25 cellular contexts compared by ENCODE assay signal in genomic region chr5:128662998-128663397, GRCh38.
"Had no signal": no experiment of that assay in that cellular context is flagged by ENCODE, and none has a peak within 500 bp of the region (broad histone marks: within the 10 kb centered on the region; RNA-seq: fewer than 3 reads in every experiment).

No MANE protein-coding gene starts in this region.

- H3K9me3 ChIP-seq: colonic mucosa, esophagus squamous epithelium, gastrocnemius medialis, heart right ventricle, left lung, lower lobe of right lung, mucosa of descending colon had no signal

- H3K27me3 ChIP-seq: colonic mucosa, esophagus squamous epithelium, gastrocnemius medialis, heart right ventricle, left lung had no signal

- H3K4me1 ChIP-seq: colonic mucosa, esophagus squamous epithelium, gastrocnemius medialis, heart right ventricle, left lung, lower lobe of right lung had no signal

- ATAC-seq: effector memory CD8-positive, alpha-beta T cell; esophagus mucosa; gastrocnemius medialis; heart right ventricle; left cardiac atrium; left lung; left ventricle myocardium superior; lower lobe of right lung; mucosa of descending colon had no signal

- FAIRE-seq: endometrium, keratinocyte had no signal

- DNase-seq: colonic mucosa; cortex of kidney; effector CD8-positive, alpha-beta T cell; effector memory CD8-positive, alpha-beta T cell; endodermal cell; erythroblast; esophagus squamous epithelium; foreskin fibroblast; foreskin melanocyte; gastrocnemius medialis; glutamatergic neuron; head of caudate nucleus; heart right ventricle; hippocampal formation; left cardiac atrium; left lung; left ventricle myocardium superior; lower lobe of right lung; mesenchymal stem cell; mucosa of descending colon; naive B cell had no signal

- H3K36me3 ChIP-seq: colonic mucosa, esophagus squamous epithelium, gastrocnemius medialis, heart right ventricle, left lung, lower lobe of right lung had no signal

- H3K27ac ChIP-seq: colonic mucosa, epithelial cell of prostate, esophagus squamous epithelium, gastrocnemius medialis, heart right ventricle, left lung, lower lobe of right lung had no signal

- H3K4me3 ChIP-seq: colonic mucosa, esophagus squamous epithelium, gastrocnemius medialis, heart right ventricle, left lung, lower lobe of right lung, mucosa of descending colon had no signal
